ENCODE assay signal across 9 cellular contexts in genomic region chr21:43975469-43976098, GRCh38. TPM values are rescaled to one million over a fixed set of nuclear protein-coding genes. Genes with fewer than 3 reads are reported as not detected.
A peak's percentile ranks its signal among the peaks of the same experiment; 100 is the strongest.
DNase-seq lines count a peak whose midpoint lies in the region; ATAC-seq and TF ChIP-seq lines count a peak whose summit lies in the region.
"Had no signal": no experiment of that assay in that cellular context is flagged by ENCODE, and none has a peak within 500 bp of the region (broad histone marks: within the 10 kb centered on the region; RNA-seq: fewer than 3 reads in every experiment).

No MANE protein-coding gene starts in this region.

- peaks cover 19% of the 10 kb centered on the region for H3K36me3 ChIP-seq in RWPE2 (ENCODE audit: low read depth)
- peaks cover 14% of the 10 kb centered on the region for H3K36me3 ChIP-seq in thoracic aorta

- TF ChIP-seq CTCF in RWPE2 (IDR thresholded peaks at IDR 0.05; ENCODE audit: poor library complexity, severe bottlenecking) (peak; percentile 92), osteocyte (IDR thresholded peaks at IDR 0.05) (peak; percentile 96), thoracic aorta (IDR thresholded peaks at IDR 0.05) (peak; percentile 91)

- H3K27me3 ChIP-seq in RWPE2 (ENCODE audit: insufficient read depth, poor library complexity, severe bottlenecking): no peaks in the 10 kb centered on the region
- H3K27me3 ChIP-seq in thoracic aorta (replicated peaks; ENCODE audit: insufficient read depth): no peaks in the 10 kb centered on the region

- DNase-seq in GM03348 (ENCODE audit: low spot score) (peak; percentile 90), HuH-7.5 (ENCODE audit: low spot score) (peak; percentile 83), RWPE2 (ENCODE audit: low spot score) (no peak), germinal center (ENCODE audit: low spot score) (peak; percentile 85), osteocyte (ENCODE audit: extremely low spot score, unreplicated experiment) (no peak), thoracic aorta (ENCODE audit: low spot score) (no peak)
- DNase-seq in activated effector memory CD4-positive, alpha-beta T cell treated with Interleukin-2 at 50 U/mL for 16 hours: peak; percentile 67

- no peak overlapping the region for H3K4me3 ChIP-seq in RWPE2 (ENCODE audit: severe bottlenecking)
- no peak overlapping the region for H3K4me3 ChIP-seq in thoracic aorta

- H3K4me1 ChIP-seq in RWPE2 (ENCODE audit: insufficient read depth, poor library complexity, severe bottlenecking) (no peaks in the 10 kb centered on the region), thoracic aorta (ENCODE audit: control insufficient read depth in 1 of 2, low read depth in 2 of 2) (no peaks in the 10 kb centered on the region)

- ATAC-seq in RWPE2 (ENCODE audit: low read depth) (peak; percentile 87), thoracic aorta (ENCODE audit: insufficient number of reproducible peaks, low FRiP score, low read depth) (no peak), HG02938 (IDR thresholded peaks at IDR 0.05; ENCODE audit: unreplicated experiment) (no peak)

- peaks cover 26% of the 10 kb centered on the region for H3K36me3 Mint-ChIP-seq in osteocyte (ENCODE audit: unreplicated experiment)

- no peaks in the 10 kb centered on the region for H3K9me3 Mint-ChIP-seq in osteocyte (ENCODE audit: unreplicated experiment)

- no peaks in the 10 kb centered on the region for H3K27me3 Mint-ChIP-seq in osteocyte (ENCODE audit: unreplicated experiment)

- H3K27ac ChIP-seq in RWPE2 (ENCODE audit: poor library complexity, severe bottlenecking) (no peak overlapping the region), thoracic aorta (no peak overlapping the region)
- H3K27ac ChIP-seq: epithelial cell of prostate had no signal

- peaks cover 16% of the 10 kb centered on the region for H3K4me1 Mint-ChIP-seq in osteocyte (ENCODE audit: unreplicated experiment)

- H3K9me3 ChIP-seq in RWPE2 (ENCODE audit: severe bottlenecking): no peaks in the 10 kb centered on the region
- no peaks in the 10 kb centered on the region for H3K9me3 ChIP-seq in thoracic aorta

- H3K4me3 Mint-ChIP-seq in osteocyte (ENCODE audit: unreplicated experiment): no peak overlapping the region

- no peak overlapping the region for H3K27ac Mint-ChIP-seq in osteocyte (ENCODE audit: unreplicated experiment)

RNA-seq across cellular contexts. Expression of gene TRAPPC10, which starts 36.5 kb away (rescaled TPM):
- total RNA-seq in osteocyte (41.7 and 46.1 TPM in 2 replicates), thoracic aorta (10 to 100 TPM; 45.9 to 47.9 TPM)

Comparison
In these comparisons a context has a peak if more than half of its experiments do, and no peak if none do; other contexts are left out.
1. DNase-seq: peak in GM03348 (single experiment), HuH-7.5 (single experiment), activated effector memory CD4-positive, alpha-beta T cell treated with Interleukin-2 at 50 U/mL for 16 hours (single experiment) and germinal center (single experiment); none in RWPE2 (single experiment), osteocyte (single experiment) and thoracic aorta (single experiment).
2. Peak in every context shown above with its lines, with median percentiles within 50 percentile points of each other: CTCF ChIP-seq.